In the genomic region with DNA sequence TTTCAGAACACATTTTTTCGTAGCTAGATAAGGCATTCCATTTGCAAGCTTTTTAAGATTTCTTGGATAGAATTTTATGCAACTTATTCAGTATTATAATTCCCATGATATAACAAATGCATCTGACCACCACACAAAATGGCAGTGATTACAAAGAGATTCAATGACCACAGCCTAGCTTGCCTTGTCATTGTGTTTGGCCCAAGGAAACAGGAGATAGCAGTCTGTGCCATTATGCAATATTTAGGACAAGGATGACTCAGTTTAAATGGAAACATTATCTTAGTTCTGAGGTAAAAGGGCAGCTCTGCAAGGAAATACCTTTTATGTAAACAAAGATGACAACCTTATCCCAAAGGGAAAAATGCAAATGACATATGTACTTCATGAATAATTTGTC, we compare ENCODE assay signal across 19 cellular contexts.
DNase-seq lines count a peak whose midpoint lies in the region; ATAC-seq, FAIRE-seq and TF ChIP-seq lines count a peak whose summit lies in the region.
"Had no signal": no experiment of that assay in that cellular context is flagged by ENCODE, and none has a peak within 500 bp of the region (broad histone marks: within the 10 kb centered on the region; RNA-seq: fewer than 3 reads in every experiment).

No MANE protein-coding gene starts in this region.

- H3K9me3 ChIP-seq in RWPE2 (ENCODE audit: severe bottlenecking) (no peaks in the 10 kb centered on the region), psoas muscle (no peaks in the 10 kb centered on the region), A673 (ENCODE audit: low read depth, low read length, poor library complexity, severe bottlenecking) (no peaks in the 10 kb centered on the region)
- H3K9me3 ChIP-seq: BLaER1 treated with 17β-estradiol and CSF1 and Interleukin-3, amounts not matched to agents 10 nM and 100 nM; heart right ventricle had no signal

- H3K27me3 ChIP-seq in RWPE2 (ENCODE audit: insufficient read depth, poor library complexity, severe bottlenecking) (no peaks in the 10 kb centered on the region), psoas muscle (ENCODE audit: insufficient read depth in 3 of 3, low read length in 2 of 3) (no peaks in the 10 kb centered on the region), A673 (replicated peaks; ENCODE audit: insufficient read depth, low read depth, low read length, poor library complexity) (no peaks in the 10 kb centered on the region)
- H3K27me3 ChIP-seq: BLaER1 treated with 17β-estradiol and CSF1 and Interleukin-3, amounts not matched to agents 10 nM and 100 nM; heart right ventricle had no signal

- H3K36me3 ChIP-seq in RWPE2 (ENCODE audit: low read depth) (no peaks in the 10 kb centered on the region), psoas muscle (ENCODE audit: insufficient read depth in 1 of 2, low read depth in 1 of 2) (no peaks in the 10 kb centered on the region), A673 (ENCODE audit: insufficient read depth, low read length, poor library complexity, severe bottlenecking) (no peaks in the 10 kb centered on the region)
- H3K36me3 ChIP-seq: BLaER1 treated with 17β-estradiol and CSF1 and Interleukin-3, amounts not matched to agents 10 nM and 100 nM; heart right ventricle had no signal

- TF ChIP-seq CTCF in RWPE2 (IDR thresholded peaks at IDR 0.05; ENCODE audit: poor library complexity, severe bottlenecking) (no peak), psoas muscle (IDR thresholded peaks at IDR 0.05) (no peak), A673 (conservative IDR thresholded peaks at IDR 0.05; ENCODE audit: low read depth, low read length) (no peak)

- intact Hi-C loops in psoas muscle (cut with DNase I) (loop anchor here (5.0 to 10.0 kb wide), 2 partner anchors 216 to 218 kb away; partner anchors contain the start of gene MACIR (in 2 of the 2)), A673 (cut with micrococcal nuclease; ENCODE audit: unreplicated experiment) (loop anchor here (10.0 kb wide), 3 partner anchors 338 to 928 kb away; no protein-coding TSS in a partner anchor), head of caudate nucleus (cut with DNase I) (no loop called here)

- no peaks in the 10 kb centered on the region for H3K4me1 ChIP-seq in RWPE2 (ENCODE audit: insufficient read depth, poor library complexity, severe bottlenecking)
- peaks cover 37% of the 10 kb centered on the region for H3K4me1 ChIP-seq in psoas muscle
- no peaks in the 10 kb centered on the region for H3K4me1 ChIP-seq in A673 (ENCODE audit: insufficient read depth, low read length, poor library complexity, severe bottlenecking)
- H3K4me1 ChIP-seq: BLaER1 treated with 17β-estradiol and CSF1 and Interleukin-3, amounts not matched to agents 10 nM and 100 nM; heart right ventricle had no signal

- CTCF ChIA-PET in A673 (lab: Charles Lee), result no interaction called here

- TF ChIP-seq POLR2A in H54 (IDR thresholded peaks at IDR 0.05; ENCODE audit: low read depth, low read length) (no peak), erythroblast (IDR thresholded peaks at IDR 0.05; ENCODE audit: low read length) (no peak)

- H3K27ac ChIP-seq in RWPE2 (ENCODE audit: poor library complexity, severe bottlenecking) (no peak overlapping the region), psoas muscle (peak overlapping the region; percentile 62), A673 (ENCODE audit: low read depth, low read length, poor library complexity, severe bottlenecking) (no peak overlapping the region)
- H3K27ac ChIP-seq: BLaER1 treated with 17β-estradiol and CSF1 and Interleukin-3, amounts not matched to agents 10 nM and 100 nM; heart right ventricle had no signal

- no TSS peak for BruUV-seq in A673 (replicated peaks; lab: Mats Ljungman, UMichigan)

- DNase-seq in H54 (ENCODE audit: insufficient read length, low spot score) (no peak), RWPE2 (ENCODE audit: low spot score) (no peak), erythroblast (lab: John Stamatoyannopoulos, UW) (peak; percentile 20 to 30), psoas muscle (no peak), G401 (ENCODE audit: low spot score) (no peak), A673 (ENCODE audit: low spot score) (no peak), head of caudate nucleus (no peak)
- DNase-seq: DND-41; heart right ventricle; KBM-7; NCI-H187; NCI-H82; Right ventricle myocardium superior; stimulated activated CD4-positive, alpha-beta T cell treated with anti-CD3 and anti-CD28 coated beads, Interleukin-1b, Interleukin-23, amount 100 ng/mL, for 48 hours; stimulated activated CD8-positive, alpha-beta memory T cell treated with anti-CD3 and anti-CD28 coated beads, Interleukin-4, amount 100 ng/mL, for 48 hours; T-helper 9 cell had no signal

- POLR2A ChIA-PET in A673 (lab: Charles Lee; ENCODE audit: low non-redundant PET), result no interaction called here

- peak; percentile 62 for ATAC-seq in RWPE2 (ENCODE audit: low read depth)
- ATAC-seq in psoas muscle, result peak; percentile 71 to 87 (median 81)
- no peak for ATAC-seq in GM21786 (IDR thresholded peaks at IDR 0.05; ENCODE audit: unreplicated experiment)
- ATAC-seq: heart right ventricle had no signal

- 24 to 44% (median 38%) methylated on average over 1 of the region's 1 CpG for WGBS in psoas muscle, 3 donors

- no peak overlapping the region for H3K4me3 ChIP-seq in RWPE2 (ENCODE audit: severe bottlenecking)
- H3K4me3 ChIP-seq in psoas muscle, result no peak overlapping the region
- H3K4me3 ChIP-seq in A673 (ENCODE audit: low read depth, low read length, poor library complexity, severe bottlenecking), result no peak overlapping the region
- H3K4me3 ChIP-seq: BLaER1 treated with 17β-estradiol and CSF1 and Interleukin-3, amounts not matched to agents 10 nM and 100 nM; heart right ventricle had no signal

- peak; percentile 75 for FAIRE-seq in H54 (lab: Jason Lieb, UNC)
- FAIRE-seq: GM12891 had no signal

- in situ Hi-C loops in G401 (cut with HindIII; ENCODE audit: low sequenced_read_pairs), result no loop called here

Comparison
In these comparisons a context has a peak if more than half of its experiments do, and no peak if none do; other contexts are left out.
1. DNase-seq: peak in erythroblast (2 of 2); none in H54 (single experiment), RWPE2 (single experiment), psoas muscle (0 of 2), G401 (single experiment), A673 (single experiment) and head of caudate nucleus (0 of 42).